8 cellular contexts compared by ENCODE assay signal in genomic region chr20:44187763-44188709, GRCh38. TPM values are rescaled to one million over a fixed set of nuclear protein-coding genes. Genes with fewer than 3 reads are reported as not detected.
A peak's percentile ranks its signal among the peaks of the same experiment; 100 is the strongest.
DNase-seq lines count a peak whose midpoint lies in the region; ATAC-seq and TF ChIP-seq lines count a peak whose summit lies in the region.

No MANE protein-coding gene starts in this region.

- no peak overlapping the region for H3K23ac ChIP-seq in mesendoderm (ENCODE audit: low read length)

- H3K4me1 ChIP-seq in mesendoderm (ENCODE audit: control insufficient read depth, low read depth, low read length): no peaks in the 10 kb centered on the region
- H3K4me1 ChIP-seq in vagina: peaks cover 25% of the 10 kb centered on the region

- H3K9me3 Mint-ChIP-seq in central memory CD8-positive, alpha-beta T cell: no peaks in the 10 kb centered on the region

- no peaks in the 10 kb centered on the region for H3K4me1 Mint-ChIP-seq in central memory CD8-positive, alpha-beta T cell

- peak overlapping the region; percentile 25 for H3K18ac ChIP-seq in mesendoderm (ENCODE audit: low read length)

- ATAC-seq in Right ventricle myocardium inferior (peak; percentile 27), HG03095 (IDR thresholded peaks at IDR 0.05; ENCODE audit: unreplicated experiment) (no peak), GM18502 (IDR thresholded peaks at IDR 0.05; ENCODE audit: poor library complexity, unreplicated experiment) (no peak)
- ATAC-seq in central memory CD8-positive, alpha-beta T cell (replicated peaks; ENCODE audit: extremely low read depth, poor library complexity, severe bottlenecking): no peak

- H3K27me3 ChIP-seq in mesendoderm (ENCODE audit: insufficient read depth, low read length, poor library complexity) (no peaks in the 10 kb centered on the region), vagina (no peaks in the 10 kb centered on the region)

- H3K4me3 ChIP-seq in mesendoderm (ENCODE audit: low read length): no peak overlapping the region
- peak overlapping the region; percentile 43 to 46 for H3K4me3 ChIP-seq in vagina

- H4K8ac ChIP-seq in mesendoderm (ENCODE audit: low read depth, low read length): no peak overlapping the region

- peak overlapping the region; percentile 84 for H3K56ac ChIP-seq in mesendoderm (ENCODE audit: low read length)

- H3K36me3 ChIP-seq in mesendoderm (ENCODE audit: control insufficient read depth, insufficient read depth, low read length) (no peaks in the 10 kb centered on the region), vagina (no peaks in the 10 kb centered on the region)

- H3K27ac ChIP-seq in mesendoderm (ENCODE audit: low read depth, low read length): peak overlapping the region; percentile 42
- peak overlapping the region; percentile 78 for H3K27ac ChIP-seq in vagina

- intact Hi-C loops in Right ventricle myocardium inferior (cut with DNase I): loop anchor here (1.0 to 2.0 kb wide), 2 partner anchors 49 to 72 kb away; no protein-coding TSS in a partner anchor
- intact Hi-C loops in cardiac septum (cut with DNase I): loop anchor here (2.0 to 5.0 kb wide), 2 partner anchors 36 to 51 kb away; no protein-coding TSS in a partner anchor
- intact Hi-C loops in vagina (cut with DNase I): no loop called here

- peak overlapping the region; percentile 73 for H3K9ac ChIP-seq in mesendoderm (ENCODE audit: low read length)

- no peak for TF ChIP-seq CTCF in vagina (IDR thresholded peaks at IDR 0.05)

- H3K27me3 Mint-ChIP-seq in central memory CD8-positive, alpha-beta T cell: peaks cover 67% of the 10 kb centered on the region

- H3K4ac ChIP-seq in mesendoderm (ENCODE audit: low read depth, low read length): peak overlapping the region; percentile 75

- H2AK5ac ChIP-seq in mesendoderm (ENCODE audit: low read length): no peak overlapping the region

- peak overlapping the region; percentile 33 for H3K4me3 Mint-ChIP-seq in central memory CD8-positive, alpha-beta T cell

- H3K79me1 ChIP-seq in mesendoderm (ENCODE audit: low read length): peaks cover under 1% of the 10 kb centered on the region

- DNase-seq in Right ventricle myocardium inferior (ENCODE audit: missing footprints): no peak
- no peak for DNase-seq in cardiac septum (ENCODE audit: low spot score)
- no peak for DNase-seq in central memory CD8-positive, alpha-beta T cell (ENCODE audit: low spot score in 2 of 2)
- DNase-seq in mesendoderm: no peak
- DNase-seq in vagina (ENCODE audit: extremely low spot score in 2 of 2): no peak
- DNase-seq in SKM-1 treated with dmso at 0.1 percent for 144 hours (lab: John Stamatoyannopoulos, UW; ENCODE audit: unreplicated experiment): no peak

- H2BK120ac ChIP-seq in mesendoderm (ENCODE audit: low read depth, low read length): no peak overlapping the region

- WGBS in mesendoderm (ENCODE audit: extremely low coverage, insufficient coverage, low lambda C conversion rate): no CpG with 5 or more reads among the region's 8 CpGs

- H3K79me2 ChIP-seq in mesendoderm (ENCODE audit: control insufficient read depth, insufficient read depth, low read length): no peaks in the 10 kb centered on the region

- H4K5ac ChIP-seq in mesendoderm (ENCODE audit: low read length): no peak overlapping the region

- H3K4me2 ChIP-seq in mesendoderm (ENCODE audit: low read length): peak overlapping the region; percentile 64

- H3K36me3 Mint-ChIP-seq in central memory CD8-positive, alpha-beta T cell (ENCODE audit: insufficient read depth): peaks cover 1% of the 10 kb centered on the region

- H3K9me3 ChIP-seq in vagina: no peaks in the 10 kb centered on the region

- no peak overlapping the region for H2BK15ac ChIP-seq in mesendoderm (replicated peaks; ENCODE audit: low read depth)

- no peak overlapping the region for H3K27ac Mint-ChIP-seq in central memory CD8-positive, alpha-beta T cell (ENCODE audit: low read depth)

- no peak for TF ChIP-seq POLR2A in vagina (IDR thresholded peaks at IDR 0.05)

- H2BK5ac ChIP-seq in mesendoderm (ENCODE audit: low read length): peak overlapping the region; percentile 57

RNA-seq across cellular contexts. Expression of gene JPH2, which starts 1.0 kb away (rescaled TPM):
- 197 TPM for total RNA-seq in Right ventricle myocardium inferior
- total RNA-seq in cardiac septum: 182 TPM
- 2.3 TPM for polyA plus RNA-seq in mesendoderm (2013, experiment 1 of 2)
- polyA plus RNA-seq in mesendoderm (2013, experiment 2 of 2): 2.3 TPM
- 13.8 TPM for total RNA-seq in vagina

RNA-seq across cellular contexts. Expression of gene OSER1, which starts 22.5 kb away (rescaled TPM):
- 32.1 TPM for total RNA-seq in Right ventricle myocardium inferior
- 28.4 TPM for total RNA-seq in cardiac septum
- 27.3 TPM for polyA plus RNA-seq in mesendoderm (2013, experiment 1 of 2)
- 27.4 TPM for polyA plus RNA-seq in mesendoderm (2013, experiment 2 of 2)
- 28.0 TPM for total RNA-seq in vagina

RNA-seq across cellular contexts. Expression of gene GDAP1L1, which starts 59.1 kb away (rescaled TPM):
- 0.38 TPM for total RNA-seq in Right ventricle myocardium inferior
- total RNA-seq in cardiac septum: 0.67 TPM
- 2.6 TPM for polyA plus RNA-seq in mesendoderm (2013, experiment 1 of 2)
- 2.5 TPM for polyA plus RNA-seq in mesendoderm (2013, experiment 2 of 2)
- not detected for total RNA-seq in vagina

Comparison
In these comparisons a context has a peak if more than half of its experiments do, and no peak if none do; other contexts are left out.
1. RNA of gene JPH2, which starts 1.0 kb away (total RNA-seq): 197 TPM in Right ventricle myocardium inferior (single experiment) and 182 TPM in cardiac septum (single experiment); 13.8 TPM in vagina (single experiment); every median in the first group is over 10 times any median in the second.